32 cellular contexts compared by ENCODE assay signal in genomic region chr10:51087114-51087513, GRCh38.
"Had no signal": no experiment of that assay in that cellular context is flagged by ENCODE, and none has a peak within 500 bp of the region (broad histone marks: within the 10 kb centered on the region; RNA-seq: fewer than 3 reads in every experiment).

No MANE protein-coding gene starts in this region.

- DNase-seq: Karpas-422, Kasumi-1, MG63, MM.1S, MV-4-11, NCI-H1048, NCI-H1092, NCI-H1092 treated with DMSO at 0.1 percent for 48 hours, NCI-H1105, NCI-H1105 treated with DMSO at 0.1 percent for 48 hours, NCI-H1417, NCI-H1417 treated with DMSO at 0.1 percent for 48 hours, NCI-H1436, NCI-H1436 treated with DMSO at 0.1 percent for 48 hours, NCI-H146, NCI-H1694, NCI-H1694 treated with DMSO at 0.1 percent for 48 hours, NCI-H187, NCI-H187 treated with DMSO at 0.1 percent for 48 hours, NCI-H1930, NCI-H2029, NCI-H2029 treated with DMSO at 0.1 percent for 48 hours, NCI-H2081, NCI-H2081 treated with DMSO at 0.1 percent for 48 hours, NCI-H2107, NCI-H2171, NCI-H2171 treated with DMSO at 0.1 percent for 48 hours, NCI-H2227 treated with DMSO at 0.1 percent for 48 hours, NCI-H345, NCI-H446, NCI-H510A, NCI-H510A treated with DMSO at 0.1 percent for 48 hours had no signal

- H3K4me3 ChIP-seq: MG63 had no signal

- H3K27me3 ChIP-seq: MG63 had no signal

- H3K9me3 ChIP-seq: MG63 had no signal

- H3K36me3 ChIP-seq: MG63 had no signal
